25 cellular contexts compared by ENCODE assay signal in genomic region chr16:47584464-47585225, GRCh38.
"Had no signal": no experiment of that assay in that cellular context is flagged by ENCODE, and none has a peak within 500 bp of the region (broad histone marks: within the 10 kb centered on the region; RNA-seq: fewer than 3 reads in every experiment).

No MANE protein-coding gene starts in this region.

- H3K9ac ChIP-seq: SK-N-SH had no signal

- H3K4me1 ChIP-seq: breast epithelium, SJCRH30 had no signal

- H3K4me3 ChIP-seq: breast epithelium, MG63, SJCRH30 had no signal

- H3K36me3 ChIP-seq: breast epithelium, MG63 had no signal

- H3K27ac ChIP-seq: breast epithelium, SJCRH30 had no signal

- ATAC-seq: activated CD8-positive, alpha-beta T cell treated with anti-CD3 and anti-CD28 coated beads, Interleukin-2, amount 10 ng/mL, durations not matched to agents 7 days and 5 days; Panc1; Right ventricle myocardium inferior had no signal

- H3K27me3 ChIP-seq: breast epithelium, MG63, SJCRH30 had no signal

- DNase-seq: activated CD4-positive, alpha-beta T cell treated with anti-CD3 and anti-CD28 coated beads for 48 hours; activated CD4-positive, alpha-beta T cell treated with anti-CD3 and anti-CD28 coated beads, Interleukin-2, amount 50 U/mL, for 4 hours; activated CD4-positive, CD25-positive, alpha-beta regulatory T cell treated with anti-CD3 and anti-CD28 coated beads, Interleukin-2, amount 50 U/mL, for 72 hours; activated CD8-positive, alpha-beta memory T cell treated with anti-CD3 and anti-CD28 coated beads, Interleukin-2, amount 50 U/mL, for 48 hours; activated CD8-positive, alpha-beta T cell treated with anti-CD3 and anti-CD28 coated beads, Interleukin-2, amount 10 ng/mL, durations not matched to agents 7 days and 5 days; activated T-cell treated with anti-CD3 and anti-CD28 coated beads, Interleukin-2, amount 50 U/mL, for 1 hour; aorta; caudate nucleus; MG63; MV-4-11; NCI-H1105; NCI-H1436; NCI-H1694 treated with DMSO at 0.1 percent for 48 hours; NCI-H2029 treated with DMSO at 0.1 percent for 48 hours; NCI-H510A treated with DMSO at 0.1 percent for 48 hours; NCI-H69; NK-92 treated with Interleukin-12 subunit alpha and Interleukin-12 subunit beta, amount 100 ng/mL, for 24 hours; OCI-M1; RPMI8226; SJCRH30; SK-N-SH; T-helper 1 cell had no signal

- H3K9me3 ChIP-seq: breast epithelium, MG63, SJCRH30, SK-N-SH had no signal
